In the genomic region with DNA sequence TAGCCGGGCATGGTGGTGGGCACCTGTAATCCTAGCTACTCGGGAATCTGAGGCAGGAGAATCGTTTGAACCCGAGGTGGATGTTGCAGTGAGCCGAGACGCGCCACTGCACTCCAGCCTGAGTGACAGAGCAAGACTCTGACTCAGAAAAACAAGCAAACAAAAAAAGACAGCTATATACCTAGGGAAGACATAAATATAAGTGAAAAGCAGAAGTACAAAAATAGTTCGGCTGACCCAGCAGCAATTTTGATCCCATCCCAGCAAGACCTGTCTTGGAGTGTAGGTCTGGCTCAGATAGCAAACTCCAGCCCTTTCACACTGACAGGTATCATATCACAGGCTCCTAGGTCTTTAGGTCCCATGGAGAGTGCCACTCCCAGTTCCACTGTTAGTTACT, we compare ENCODE assay signal across 18 cellular contexts. TPM values are rescaled to one million over a fixed set of nuclear protein-coding genes. Genes with fewer than 3 reads are reported as not detected.
DNase-seq lines count a peak whose midpoint lies in the region; ATAC-seq and TF ChIP-seq lines count a peak whose summit lies in the region.
"Had no signal": no experiment of that assay in that cellular context is flagged by ENCODE, and none has a peak within 500 bp of the region (broad histone marks: within the 10 kb centered on the region; RNA-seq: fewer than 3 reads in every experiment).

No MANE protein-coding gene starts in this region.

- DNase-seq in KBM-7 (peak; percentile 77), OCI-LY7 (ENCODE audit: low spot score) (peak; percentile 55), epithelial cell of prostate (ENCODE audit: low read depth, low spot score) (no peak), hippocampal formation (lab: John Stamatoyannopoulos, UW) (no peak), heart left ventricle (no peak)
- DNase-seq in natural killer cell treated with Interleukin-12 subunit alpha and Interleukin-12 subunit beta and Interleukin-15 and Interleukin-18, amount 100 ng/mL, for 72 hours (ENCODE audit: low spot score): no peak
- no peak for DNase-seq in activated CD8-positive, alpha-beta T cell treated with anti-CD3 and anti-CD28 coated beads for 36 hours
- DNase-seq: activated naive CD8-positive, alpha-beta T cell treated with anti-CD3 and anti-CD28 coated beads, Interleukin-2, amount 50 U/mL, for 24 hours; COR-L47; cortex of kidney; EL; foreskin keratinocyte; H9; NCI-H69; stimulated activated CD4-positive, alpha-beta T cell treated with anti-CD3 and anti-CD28 coated beads, Interleukin-12 subunit alpha, Interleukin-12 subunit beta, amount 100 ng/mL, for 4 hours; T-helper 1 cell had no signal

- no peaks in the 10 kb centered on the region for H3K36me3 ChIP-seq in BLaER1
- H3K36me3 ChIP-seq in OCI-LY7 (ENCODE audit: insufficient read depth, low read length): peaks cover 9% of the 10 kb centered on the region; the same call in 1 of the 2 replicates
- H3K36me3 ChIP-seq in heart left ventricle: no peaks in the 10 kb centered on the region
- H3K36me3 ChIP-seq: tibial nerve had no signal

- peaks cover 2% of the 10 kb centered on the region for H3K9me3 Mint-ChIP-seq in natural killer cell treated with Interleukin-12 subunit alpha and Interleukin-12 subunit beta and Interleukin-15 and Interleukin-18, amount 100 ng/mL, for 72 hours
- no peaks in the 10 kb centered on the region for H3K9me3 Mint-ChIP-seq in activated CD8-positive, alpha-beta T cell treated with anti-CD3 and anti-CD28 coated beads for 36 hours
- H3K9me3 Mint-ChIP-seq: activated naive CD8-positive, alpha-beta T cell treated with anti-CD3 and anti-CD28 coated beads, Interleukin-2, amount 50 U/mL, for 24 hours; H9 had no signal

- H3K9me2 ChIP-seq in OCI-LY7 (ENCODE audit: insufficient read depth, low read length): no peaks in the 10 kb centered on the region

- H4K20me1 ChIP-seq in BLaER1 (no peaks in the 10 kb centered on the region), OCI-LY7 (ENCODE audit: insufficient read depth, low read length) (no peaks in the 10 kb centered on the region)

- no TSS peak for BruUV-seq in OCI-LY7 (replicated peaks; lab: Mats Ljungman, UMichigan)

- H3K27ac ChIP-seq in BLaER1 (peak overlapping the region; percentile 91), OCI-LY7 (ENCODE audit: low read depth, low read length, poor library complexity, severe bottlenecking) (peak overlapping the region; percentile 89), epithelial cell of prostate (peak overlapping the region; percentile 97), heart left ventricle (peak overlapping the region in 1 of 12 donors; percentile 1)
- H3K27ac ChIP-seq: foreskin keratinocyte, tibial nerve had no signal

- H3K27me3 Mint-ChIP-seq in natural killer cell treated with Interleukin-12 subunit alpha and Interleukin-12 subunit beta and Interleukin-15 and Interleukin-18, amount 100 ng/mL, for 72 hours: no peaks in the 10 kb centered on the region
- H3K27me3 Mint-ChIP-seq in activated CD8-positive, alpha-beta T cell treated with anti-CD3 and anti-CD28 coated beads for 36 hours: no peaks in the 10 kb centered on the region
- H3K27me3 Mint-ChIP-seq: activated naive CD8-positive, alpha-beta T cell treated with anti-CD3 and anti-CD28 coated beads, Interleukin-2, amount 50 U/mL, for 24 hours had no signal

- H3K79me2 ChIP-seq in OCI-LY7 (ENCODE audit: insufficient read depth, low read depth, low read length): peaks cover 22% of the 10 kb centered on the region

- intact Hi-C loops in OCI-LY7 (cut with micrococcal nuclease; ENCODE audit: unreplicated experiment): no loop called here
- intact Hi-C loops in heart left ventricle (cut with DNase I): loop anchor here in 2 of 10 donors (10.0 kb wide), 1 partner anchor 48 kb away; a partner anchor contains a TSS
- intact Hi-C loops in activated CD8-positive, alpha-beta T cell treated with anti-CD3 and anti-CD28 coated beads for 36 hours (cut with micrococcal nuclease): no loop called here

- H3K4me3 ChIP-seq in BLaER1: peak overlapping the region; percentile 77; the same call in 1 of the 2 replicates
- peak overlapping the region; percentile 4 for H3K4me3 ChIP-seq in OCI-LY7 (ENCODE audit: low read depth, low read length, poor library complexity, severe bottlenecking)
- no peak overlapping the region for H3K4me3 ChIP-seq in heart left ventricle
- H3K4me3 ChIP-seq: tibial nerve had no signal

- H3K4me1 Mint-ChIP-seq in natural killer cell treated with Interleukin-12 subunit alpha and Interleukin-12 subunit beta and Interleukin-15 and Interleukin-18, amount 100 ng/mL, for 72 hours (ENCODE audit: low read depth in 2 of 2): peaks cover 37 to 39% of the 10 kb centered on the region in 2 donors
- H3K4me1 Mint-ChIP-seq in activated CD8-positive, alpha-beta T cell treated with anti-CD3 and anti-CD28 coated beads for 36 hours (ENCODE audit: low read depth): peaks cover 39% of the 10 kb centered on the region

- H3K4me3 Mint-ChIP-seq in natural killer cell treated with Interleukin-12 subunit alpha and Interleukin-12 subunit beta and Interleukin-15 and Interleukin-18, amount 100 ng/mL, for 72 hours: no peak overlapping the region
- H3K4me3 Mint-ChIP-seq in activated CD8-positive, alpha-beta T cell treated with anti-CD3 and anti-CD28 coated beads for 36 hours: no peak overlapping the region
- H3K4me3 Mint-ChIP-seq: activated naive CD8-positive, alpha-beta T cell treated with anti-CD3 and anti-CD28 coated beads, Interleukin-2, amount 50 U/mL, for 24 hours; H9 had no signal

- POLR2A ChIA-PET in OCI-LY7 (lab: Charles Lee): interaction anchor here (0.9 to 2.6 kb wide), 2 partner anchors 14 to 213 kb away, joined by 3 to 9 read pairs; no protein-coding TSS in a partner anchor
- POLR2A ChIA-PET in activated CD8-positive, alpha-beta T cell treated with anti-CD3 and anti-CD28 coated beads for 36 hours (lab: Charles Lee): interaction anchor here (1.0 to 1.6 kb wide), 4 partner anchors 14 to 49 kb away, joined by 3 to 7 read pairs (median 4); a partner anchor contains a TSS

- no peak overlapping the region for H2AFZ ChIP-seq in OCI-LY7 (ENCODE audit: low read length)

- H3K4me1 ChIP-seq in BLaER1 (peaks cover 65% of the 10 kb centered on the region), OCI-LY7 (ENCODE audit: insufficient read depth, low read length, poor library complexity, severe bottlenecking) (peaks cover 64% of the 10 kb centered on the region), heart left ventricle (peaks cover 0 to 85% (median 18%) of the 10 kb centered on the region in 12 donors)

- CTCF ChIA-PET in OCI-LY7 (lab: Charles Lee; ENCODE audit: unreplicated experiment): no interaction called here
- CTCF ChIA-PET in activated CD8-positive, alpha-beta T cell treated with anti-CD3 and anti-CD28 coated beads for 36 hours (lab: Charles Lee): interaction anchor here (1.5 to 4.0 kb wide), 4 partner anchors 14 to 49 kb away, joined by 4 to 23 read pairs (median 17); a partner anchor contains a TSS

- H3K27ac Mint-ChIP-seq in natural killer cell treated with Interleukin-12 subunit alpha and Interleukin-12 subunit beta and Interleukin-15 and Interleukin-18, amount 100 ng/mL, for 72 hours: no peak overlapping the region
- H3K27ac Mint-ChIP-seq in activated CD8-positive, alpha-beta T cell treated with anti-CD3 and anti-CD28 coated beads for 36 hours: no peak overlapping the region
- H3K27ac Mint-ChIP-seq: activated naive CD8-positive, alpha-beta T cell treated with anti-CD3 and anti-CD28 coated beads, Interleukin-2, amount 50 U/mL, for 24 hours had no signal

- in situ Hi-C loops in KBM-7 (cut with MboI; ENCODE audit: low pct_unique_long_range_greater_than_20kb, low sequenced_read_pairs): no loop called here

- 81 to 90% (median 86%) methylated on average over 8 of the region's 8 CpGs for WGBS in heart left ventricle, 4 donors

- H3K9me3 ChIP-seq in BLaER1: no peaks in the 10 kb centered on the region
- no peaks in the 10 kb centered on the region for H3K9me3 ChIP-seq in OCI-LY7 (ENCODE audit: low read length)
- H3K9me3 ChIP-seq in heart left ventricle: no peaks in the 10 kb centered on the region
- H3K9me3 ChIP-seq: tibial nerve had no signal

- H3K9ac ChIP-seq in BLaER1: 0 out of 2 replicates have a peak overlapping the region, but pooled peaks have one; percentile 26

- H3K36me3 Mint-ChIP-seq in natural killer cell treated with Interleukin-12 subunit alpha and Interleukin-12 subunit beta and Interleukin-15 and Interleukin-18, amount 100 ng/mL, for 72 hours: no peaks in the 10 kb centered on the region
- peaks cover 6% of the 10 kb centered on the region for H3K36me3 Mint-ChIP-seq in activated CD8-positive, alpha-beta T cell treated with anti-CD3 and anti-CD28 coated beads for 36 hours (ENCODE audit: low read depth)

- no peak for TF ChIP-seq CTCF in OCI-LY7 (conservative IDR thresholded peaks at IDR 0.05; ENCODE audit: low read length)
- TF ChIP-seq CTCF in heart left ventricle (IDR thresholded peaks at IDR 0.05): no peak
- TF ChIP-seq CTCF in activated CD8-positive, alpha-beta T cell treated with anti-CD3 and anti-CD28 coated beads for 36 hours (IDR thresholded peaks at IDR 0.05): no peak

- ATAC-seq in natural killer cell treated with Interleukin-12 subunit alpha and Interleukin-12 subunit beta and Interleukin-15 and Interleukin-18, amount 100 ng/mL, for 72 hours: no peak
- ATAC-seq in heart left ventricle: no peak
- no peak for ATAC-seq in activated CD8-positive, alpha-beta T cell treated with anti-CD3 and anti-CD28 coated beads for 36 hours
- ATAC-seq: activated naive CD8-positive, alpha-beta T cell treated with anti-CD3 and anti-CD28 coated beads, Interleukin-2, amount 50 U/mL, for 24 hours; foreskin keratinocyte had no signal

- TF ChIP-seq POLR2A in heart left ventricle (IDR thresholded peaks at IDR 0.05): no peak

- H3K27me3 ChIP-seq in BLaER1: no peaks in the 10 kb centered on the region
- no peaks in the 10 kb centered on the region for H3K27me3 ChIP-seq in heart left ventricle
- H3K27me3 ChIP-seq: foreskin keratinocyte, tibial nerve had no signal

- H3K4me2 ChIP-seq in BLaER1 (peak overlapping the region; percentile 88), OCI-LY7 (ENCODE audit: low read length) (peak overlapping the region; percentile 84)

RNA-seq across cellular contexts. Expression of a gene that starts 14.5 kb away (rescaled TPM):
- 67.6 and 70.2 TPM in 2 replicates for total RNA-seq in OCI-LY7 (2014; rRNA removed; shearing (Covaris generic))
- total RNA-seq in OCI-LY7 (2022) (43.9 and 45.7 TPM in 2 replicates), heart left ventricle (10 to 100 TPM; 14.1 to 32.2 (median 19.3) TPM)
- total RNA-seq in natural killer cell treated with Interleukin-12 subunit alpha and Interleukin-12 subunit beta and Interleukin-15 and Interleukin-18, amount 100 ng/mL, for 72 hours: 10 to 100 TPM; 42.6 to 53.0 TPM
- polyA plus RNA-seq in heart left ventricle: 10 to 100 TPM; 28.1 to 37.1 TPM
- total RNA-seq in activated CD8-positive, alpha-beta T cell treated with anti-CD3 and anti-CD28 coated beads for 36 hours: 10 to 100 TPM; 59.2 to 61.0 TPM

RNA-seq across cellular contexts. Expression of a gene that starts 15.3 kb away (rescaled TPM):
- 6.9 and 11.1 TPM in 2 replicates for total RNA-seq in OCI-LY7 (2014; rRNA removed; shearing (Covaris generic))
- total RNA-seq in OCI-LY7 (2022) (28.7 and 37.1 TPM in 2 replicates), heart left ventricle (10 to 100 TPM in 2 of 9 donors, 1 to 10 TPM in 7; 3.0 to 22.2 (median 5.5) TPM)
- 1 to 10 TPM; 4.1 to 9.4 TPM for total RNA-seq in natural killer cell treated with Interleukin-12 subunit alpha and Interleukin-12 subunit beta and Interleukin-15 and Interleukin-18, amount 100 ng/mL, for 72 hours
- 1 to 10 TPM; 2.7 to 6.8 TPM for polyA plus RNA-seq in heart left ventricle
- total RNA-seq in activated CD8-positive, alpha-beta T cell treated with anti-CD3 and anti-CD28 coated beads for 36 hours: 10 to 100 TPM; 11.1 to 12.0 TPM

RNA-seq across cellular contexts. Expression of a gene that starts 32.3 kb away (rescaled TPM):
- 6.6 and 9.1 TPM in 2 replicates for total RNA-seq in OCI-LY7 (2014; rRNA removed; shearing (Covaris generic))
- 53.1 and 59.3 TPM in 2 replicates for total RNA-seq in OCI-LY7 (2022)
- 10 to 100 TPM; 12.3 to 38.0 TPM for total RNA-seq in natural killer cell treated with Interleukin-12 subunit alpha and Interleukin-12 subunit beta and Interleukin-15 and Interleukin-18, amount 100 ng/mL, for 72 hours
- 10 to 100 TPM; 10.5 to 24.4 (median 12.8) TPM for total RNA-seq in heart left ventricle
- 10 to 100 TPM in 1 of 2 donors, 1 to 10 TPM in 1; 5.1 to 21.6 TPM for polyA plus RNA-seq in heart left ventricle
- total RNA-seq in activated CD8-positive, alpha-beta T cell treated with anti-CD3 and anti-CD28 coated beads for 36 hours: 10 to 100 TPM; 41.1 to 42.2 TPM

RNA-seq across cellular contexts. Expression of a gene that starts 39.1 kb away (rescaled TPM):
- total RNA-seq in OCI-LY7 (2014; rRNA removed; shearing (Covaris generic)): 45.4 and 58.3 TPM in 2 replicates
- 66.0 and 74.7 TPM in 2 replicates for total RNA-seq in OCI-LY7 (2022)
- total RNA-seq in natural killer cell treated with Interleukin-12 subunit alpha and Interleukin-12 subunit beta and Interleukin-15 and Interleukin-18, amount 100 ng/mL, for 72 hours: 100 to 1,000 TPM; 134 to 169 TPM
- total RNA-seq in heart left ventricle: 10 to 100 TPM; 51.2 to 92.8 (median 65.8) TPM
- 100 to 1,000 TPM in 1 of 2 donors, 10 to 100 TPM in 1; 53.3 to 123 TPM for polyA plus RNA-seq in heart left ventricle
- total RNA-seq in activated CD8-positive, alpha-beta T cell treated with anti-CD3 and anti-CD28 coated beads for 36 hours: 10 to 100 TPM; 81.3 to 97.2 TPM

RNA-seq across cellular contexts. Expression of a gene that starts 49.4 kb away (rescaled TPM):
- total RNA-seq in OCI-LY7 (2014; rRNA removed; shearing (Covaris generic)): 1.3 and 3.1 TPM in 2 replicates
- total RNA-seq in OCI-LY7 (2022) (3.9 and 4.5 TPM in 2 replicates), heart left ventricle (under 1 TPM in 5 of 9 donors, not detected in 4; 0.08 to 0.41 (median 0.12) TPM)
- 1 to 10 TPM; 3.6 to 9.3 TPM for total RNA-seq in natural killer cell treated with Interleukin-12 subunit alpha and Interleukin-12 subunit beta and Interleukin-15 and Interleukin-18, amount 100 ng/mL, for 72 hours
- under 1 TPM in 1 of 2 donors, not detected in 1; 0.04 TPM for polyA plus RNA-seq in heart left ventricle
- total RNA-seq in activated CD8-positive, alpha-beta T cell treated with anti-CD3 and anti-CD28 coated beads for 36 hours: 1 to 10 TPM; 5.8 to 6.1 TPM

Comparison
In these comparisons a context has a peak if more than half of its experiments do, and no peak if none do; other contexts are left out.
1. H3K4me3 ChIP-seq: peak in BLaER1 (single experiment) and OCI-LY7 (single experiment); none in heart left ventricle (0 of 12).
2. DNase-seq: peak in KBM-7 (single experiment) and OCI-LY7 (single experiment); none in epithelial cell of prostate (single experiment), natural killer cell treated with Interleukin-12 subunit alpha and Interleukin-12 subunit beta and Interleukin-15 and Interleukin-18, amount 100 ng/mL, for 72 hours (single experiment), hippocampal formation (0 of 2), heart left ventricle (0 of 5) and activated CD8-positive, alpha-beta T cell treated with anti-CD3 and anti-CD28 coated beads for 36 hours (single experiment).